Comparison of ENCODE assay signal across 22 cellular contexts in the genomic region with DNA sequence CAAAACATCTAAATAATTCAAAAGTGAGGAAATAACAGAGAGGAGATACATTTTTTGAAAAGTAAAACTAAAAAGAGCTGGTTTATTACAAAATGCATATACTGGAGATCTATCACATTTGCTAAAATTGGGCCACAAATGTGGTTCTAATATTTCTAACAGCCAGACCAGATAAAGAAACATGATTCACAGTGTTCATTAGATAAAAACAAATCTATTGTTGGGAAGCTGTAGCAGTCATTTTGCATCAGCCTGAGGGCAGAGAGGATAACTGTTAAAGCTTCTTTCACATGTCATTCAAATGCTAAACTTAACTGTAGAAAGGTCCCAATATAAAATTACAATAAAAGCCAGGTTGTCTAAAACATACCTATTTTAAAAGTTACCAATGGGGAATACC.
"Had no signal": no experiment of that assay in that cellular context is flagged by ENCODE, and none has a peak within 500 bp of the region (broad histone marks: within the 10 kb centered on the region; RNA-seq: fewer than 3 reads in every experiment).

No MANE protein-coding gene starts in this region.

- H3K4me1 ChIP-seq: heart right ventricle, neural progenitor cell, upper lobe of left lung, vagina had no signal

- H3K9me3 ChIP-seq: ovary, tibial artery, upper lobe of left lung, vagina had no signal

- DNase-seq: effector CD4-positive, alpha-beta T cell; endodermal cell; erythroblast; heart right ventricle; hypothalamus; kidney glomerular epithelial cell; mammary epithelial cell; natural killer cell; nucleus accumbens; ovary; right cardiac atrium; stimulated activated CD4-positive, alpha-beta T cell treated with anti-CD3 and anti-CD28 coated beads, Interleukin-1b, Interleukin-23, amount 100 ng/mL, for 48 hours; stimulated activated CD4-positive, alpha-beta T cell treated with anti-CD3 and anti-CD28 coated beads, Interleukin-4, amount 100 ng/mL, for 24 hours; tibial artery; upper lobe of left lung had no signal

- H3K4me3 ChIP-seq: coronary artery, heart right ventricle, neural progenitor cell, ovary, tibial artery, upper lobe of left lung, vagina had no signal

- H3K9ac ChIP-seq: neural progenitor cell had no signal

- ATAC-seq: heart right ventricle; natural killer cell; right cardiac atrium; stimulated activated memory B cell treated with anti-CD40 and anti-IgM and Interleukin-4, amounts not matched to agents 10 μg/mL and 1 μg/mL and 100 μg/mL, for 72 hours had no signal

- H3K4me2 ChIP-seq: neural progenitor cell had no signal

- H3K27me3 ChIP-seq: heart right ventricle, neural progenitor cell, ovary, tibial artery, upper lobe of left lung, vagina had no signal

- H3K36me3 ChIP-seq: heart right ventricle, neural progenitor cell, ovary, tibial artery, upper lobe of left lung, vagina had no signal

- FAIRE-seq: endothelial cell of umbilical vein, frontal cortex, islet of Langerhans had no signal

- H3K27ac ChIP-seq: coronary artery, heart right ventricle, neural progenitor cell, ovary, tibial artery, upper lobe of left lung, vagina had no signal

- H2AFZ ChIP-seq: neural progenitor cell had no signal
